In genomic region chr12:74541074-74541473, GRCh38 we compare ENCODE assay signal across 14 cellular contexts. TPM values are rescaled to one million over a fixed set of nuclear protein-coding genes. Genes with fewer than 3 reads are reported as not detected.
DNase-seq lines count a peak whose midpoint lies in the region; ATAC-seq and TF ChIP-seq lines count a peak whose summit lies in the region.
"Had no signal": no experiment of that assay in that cellular context is flagged by ENCODE, and none has a peak within 500 bp of the region (broad histone marks: within the 10 kb centered on the region; RNA-seq: fewer than 3 reads in every experiment).

No MANE protein-coding gene starts in this region.

- BruUV-seq in IMR-90 (replicated peaks; lab: Mats Ljungman, UMichigan): no TSS peak

- H3K36me3 ChIP-seq in BLaER1 treated with 17β-estradiol and CSF1 and Interleukin-3, amounts not matched to agents 10 nM and 100 nM: peaks cover 26 to 48% (median 36%) of the 10 kb centered on the region in 11 experiments; a peak in 21 of 22 replicates
- H3K36me3 ChIP-seq in IMR-90 (ENCODE audit: control insufficient read depth, insufficient read depth, low read length): peaks cover 10% of the 10 kb centered on the region
- peaks cover 0 to 27% (median 0%) of the 10 kb centered on the region in 3 experiments for H3K36me3 ChIP-seq in naive thymus-derived CD4-positive, alpha-beta T cell (ENCODE audit: control insufficient read depth in 2 of 3, insufficient read depth in 3 of 3, low read length in 3 of 3)
- H3K36me3 ChIP-seq: prostate gland had no signal

- no CpG with 5 or more reads among the region's 3 CpGs for WGBS in IMR-90 (ENCODE audit: extremely low coverage in 2 of 2, insufficient read length in 1 of 2), 2 experiments
- 63 to 65% methylated on average over 3 of the region's 3 CpGs for WGBS in lower leg skin, 2 donors

- peak overlapping the region; percentile 100 for H3K27ac Mint-ChIP-seq in central memory CD8-positive, alpha-beta T cell (ENCODE audit: low read depth)
- H3K27ac Mint-ChIP-seq in naive thymus-derived CD4-positive, alpha-beta T cell: peak overlapping the region in 5 of 9 donors; percentile 62 to 100 (median 99)

- peaks cover 36% of the 10 kb centered on the region for H3K36me3 Mint-ChIP-seq in central memory CD8-positive, alpha-beta T cell (ENCODE audit: insufficient read depth)
- H3K36me3 Mint-ChIP-seq in naive thymus-derived CD4-positive, alpha-beta T cell: peaks cover 13 to 46% (median 42%) of the 10 kb centered on the region in 5 donors

- H2AK9ac ChIP-seq in IMR-90 (replicated peaks; ENCODE audit: low read depth, low read length, poor library complexity): no peak overlapping the region

- H3K4me3 ChIP-seq in BLaER1 treated with 17β-estradiol and CSF1 and Interleukin-3, amounts not matched to agents 10 nM and 100 nM: peak overlapping the region in 9 of 10 experiments; percentile 68 to 92 (median 89); a peak in 13 of 20 replicates
- H3K4me3 ChIP-seq in IMR-90 (ENCODE audit: insufficient read depth, low read depth, low read length): no peak overlapping the region
- no peak overlapping the region for H3K4me3 ChIP-seq in naive thymus-derived CD4-positive, alpha-beta T cell (ENCODE audit: low read length)
- no peak overlapping the region for H3K4me3 ChIP-seq in lower leg skin (ENCODE audit: low read depth, poor library complexity, severe bottlenecking)

- TF ChIP-seq POLR2A in IMR-90 (IDR thresholded peaks at IDR 0.05; ENCODE audit: low read depth, low read length): no peak
- no peak for TF ChIP-seq POLR2A in lower leg skin (IDR thresholded peaks at IDR 0.05)

- H4K20me1 ChIP-seq in BLaER1 treated with 17β-estradiol and CSF1 and Interleukin-3, amounts not matched to agents 10 nM and 100 nM: peaks cover 33 to 66% (median 55%) of the 10 kb centered on the region in 11 experiments
- peaks cover 28% of the 10 kb centered on the region for H4K20me1 ChIP-seq in IMR-90 (ENCODE audit: insufficient read depth, low read length)

- peaks cover 11% of the 10 kb centered on the region for H3K9me1 ChIP-seq in IMR-90 (ENCODE audit: insufficient read depth, low read length)

- peak overlapping the region; percentile 80 to 99 (median 95) for H3K4me2 ChIP-seq in BLaER1 treated with 17β-estradiol and CSF1 and Interleukin-3, amounts not matched to agents 10 nM and 100 nM
- peak overlapping the region; percentile 94 for H3K4me2 ChIP-seq in IMR-90 (ENCODE audit: low read depth, low read length)

- no peak for DNase-seq in IMR-90
- DNase-seq in central memory CD8-positive, alpha-beta T cell (ENCODE audit: low spot score in 2 of 2): no peak
- no peak for DNase-seq in naive thymus-derived CD4-positive, alpha-beta T cell
- DNase-seq in NCI-H1436 treated with DMSO at 0.1 percent for 48 hours (lab: John Stamatoyannopoulos, UW): no peak
- DNase-seq in lower leg skin (ENCODE audit: low spot score in 2 of 2): no peak
- no peak for DNase-seq in NOMO-1 treated with DMSO at 0.1 percent for 48 hours (lab: John Stamatoyannopoulos, UW; ENCODE audit: unreplicated experiment)
- DNase-seq: NCI-H2171 treated with DMSO at 0.1 percent for 48 hours, Right ventricle myocardium superior had no signal

- intact Hi-C loops in IMR-90 (cut with micrococcal nuclease): no loop called here
- intact Hi-C loops in naive thymus-derived CD4-positive, alpha-beta T cell (cut with micrococcal nuclease): loop anchor here in 1 of 2 donors (2.0 kb wide), 1 partner anchor 1808 kb away; the partner anchor contains the start of gene BBS10
- intact Hi-C loops in lower leg skin (cut with DNase I; ENCODE audit: low total_unique reads): no loop called here

- no peak overlapping the region for H2BK15ac ChIP-seq in IMR-90 (ENCODE audit: low read depth, low read length)

- H3K4me1 Mint-ChIP-seq in central memory CD8-positive, alpha-beta T cell: peaks cover 64% of the 10 kb centered on the region
- peaks cover 39 to 76% (median 64%) of the 10 kb centered on the region in 7 donors for H3K4me1 Mint-ChIP-seq in naive thymus-derived CD4-positive, alpha-beta T cell

- peak overlapping the region in 2 of 11 experiments; percentile 4 to 63; a peak in 1 of 22 replicates for H3K9ac ChIP-seq in BLaER1 treated with 17β-estradiol and CSF1 and Interleukin-3, amounts not matched to agents 10 nM and 100 nM
- H3K9ac ChIP-seq in IMR-90 (ENCODE audit: low read depth, low read length): no peak overlapping the region

- H2AK5ac ChIP-seq in IMR-90 (ENCODE audit: low read depth, low read length): no peak overlapping the region

- H3K79me1 ChIP-seq in IMR-90 (ENCODE audit: low read depth in 1 of 2, low read length in 2 of 2): peaks cover 3 to 34% of the 10 kb centered on the region in 2 experiments; a peak in 3 of 4 replicates

- H4K8ac ChIP-seq in IMR-90 (ENCODE audit: low read depth in 2 of 2, low read length in 2 of 2): no peak overlapping the region

- H2BK5ac ChIP-seq in IMR-90 (ENCODE audit: low read depth, low read length, poor library complexity, severe bottlenecking): no peak overlapping the region

- in situ Hi-C loops in IMR-90 (cut with MboI; ENCODE audit: low sequenced_read_pairs): no loop called here

- no peak overlapping the region for H4K5ac ChIP-seq in IMR-90 (ENCODE audit: low read depth, low read length)

- peaks cover 30 to 49% (median 33%) of the 10 kb centered on the region in 10 experiments for H3K4me1 ChIP-seq in BLaER1 treated with 17β-estradiol and CSF1 and Interleukin-3, amounts not matched to agents 10 nM and 100 nM
- peaks cover 12% of the 10 kb centered on the region for H3K4me1 ChIP-seq in IMR-90 (ENCODE audit: control insufficient read depth, insufficient read depth, low read length)
- peaks cover 27 to 32% of the 10 kb centered on the region in 2 donors for H3K4me1 ChIP-seq in naive thymus-derived CD4-positive, alpha-beta T cell (ENCODE audit: control insufficient read depth in 2 of 2, insufficient read depth in 2 of 2, low read length in 2 of 2)

- no peak overlapping the region for H2BK120ac ChIP-seq in IMR-90 (ENCODE audit: low read depth, low read length)

- H3K9me3 Mint-ChIP-seq in central memory CD8-positive, alpha-beta T cell: no peaks in the 10 kb centered on the region
- peaks cover 0 to 24% (median 2%) of the 10 kb centered on the region in 11 donors for H3K9me3 Mint-ChIP-seq in naive thymus-derived CD4-positive, alpha-beta T cell

- H3K4ac ChIP-seq in IMR-90 (ENCODE audit: low read depth, low read length): no peak overlapping the region

- no peak overlapping the region; a peak in 1 of 22 replicates for H3K27ac ChIP-seq in BLaER1 treated with 17β-estradiol and CSF1 and Interleukin-3, amounts not matched to agents 10 nM and 100 nM
- no peak overlapping the region for H3K27ac ChIP-seq in IMR-90 (ENCODE audit: insufficient read depth, low read length)
- peak overlapping the region; percentile 94 for H3K27ac ChIP-seq in naive thymus-derived CD4-positive, alpha-beta T cell (ENCODE audit: low read depth, low read length)
- H3K27ac ChIP-seq: ascending aorta, esophagus muscularis mucosa, prostate gland, vagina had no signal

- ATAC-seq in IMR-90 (ENCODE audit: low read depth): no peak
- ATAC-seq in central memory CD8-positive, alpha-beta T cell (replicated peaks; ENCODE audit: extremely low read depth, poor library complexity, severe bottlenecking): no peak
- no peak for ATAC-seq in naive thymus-derived CD4-positive, alpha-beta T cell
- no peak for ATAC-seq in HG03439 (IDR thresholded peaks at IDR 0.05; ENCODE audit: unreplicated experiment)

- no peak for TF ChIP-seq RAD21 in IMR-90 (IDR thresholded peaks at IDR 0.05; ENCODE audit: low read length)

- dilution Hi-C loops in IMR-90 (cut with HindIII; ENCODE audit: low sequenced_read_pairs, unreplicated experiment): no loop called here

- no peaks in the 10 kb centered on the region for H3K27me3 Mint-ChIP-seq in central memory CD8-positive, alpha-beta T cell
- H3K27me3 Mint-ChIP-seq in naive thymus-derived CD4-positive, alpha-beta T cell: no peaks in the 10 kb centered on the region

- H3K14ac ChIP-seq in IMR-90 (replicated peaks; ENCODE audit: low read depth, low read length): no peak overlapping the region

- CTCF ChIA-PET in IMR-90 (lab: Yijun Ruan, JAX): no interaction called here
- CTCF ChIA-PET in naive thymus-derived CD4-positive, alpha-beta T cell (lab: Charles Lee): no interaction called here

- no peak overlapping the region for H3K56ac ChIP-seq in IMR-90 (ENCODE audit: extremely low read depth, insufficient read depth, low read length)

- TF ChIP-seq CTCF in IMR-90 (conservative IDR thresholded peaks at IDR 0.05; ENCODE audit: low read depth, low read length): no peak
- no peak for TF ChIP-seq CTCF in lower leg skin (IDR thresholded peaks at IDR 0.05)

- H3K18ac ChIP-seq in IMR-90 (ENCODE audit: low read depth, low read length): no peak overlapping the region

- H3K23ac ChIP-seq in IMR-90 (ENCODE audit: low read depth, low read length): no peak overlapping the region

- POLR2A ChIA-PET in IMR-90 (lab: Charles Lee; ENCODE audit: unreplicated experiment): no interaction called here
- POLR2A ChIA-PET in naive thymus-derived CD4-positive, alpha-beta T cell (lab: Charles Lee): no interaction called here

- H2BK20ac ChIP-seq in IMR-90 (ENCODE audit: low read depth, low read length): no peak overlapping the region

- peak overlapping the region; percentile 96 for H3K4me3 Mint-ChIP-seq in central memory CD8-positive, alpha-beta T cell
- H3K4me3 Mint-ChIP-seq in naive thymus-derived CD4-positive, alpha-beta T cell: peak overlapping the region in 8 of 10 donors; percentile 87 to 99 (median 97)

- H2AFZ ChIP-seq in IMR-90 (replicated peaks; ENCODE audit: low read length, poor library complexity): no peak overlapping the region

- no peak overlapping the region for H4K91ac ChIP-seq in IMR-90 (ENCODE audit: insufficient read depth, low read depth, low read length)

- no peaks in the 10 kb centered on the region for H3K27me3 ChIP-seq in BLaER1 treated with 17β-estradiol and CSF1 and Interleukin-3, amounts not matched to agents 10 nM and 100 nM
- H3K27me3 ChIP-seq in IMR-90 (ENCODE audit: control insufficient read depth, insufficient read depth, low read length): no peaks in the 10 kb centered on the region
- H3K27me3 ChIP-seq in naive thymus-derived CD4-positive, alpha-beta T cell (ENCODE audit: control insufficient read depth in 2 of 2, insufficient read depth in 2 of 2, low read length in 2 of 2): no peaks in the 10 kb centered on the region
- H3K27me3 ChIP-seq: ascending aorta, esophagus muscularis mucosa, vagina had no signal

- H3K9me3 ChIP-seq in BLaER1 treated with 17β-estradiol and CSF1 and Interleukin-3, amounts not matched to agents 10 nM and 100 nM (replicated peaks in 1 of 11): peaks cover 0 to 27% (median 5%) of the 10 kb centered on the region in 11 experiments; a peak in 8 of 22 replicates
- H3K9me3 ChIP-seq in IMR-90 (ENCODE audit: control insufficient read depth, insufficient read depth, low read length): no peaks in the 10 kb centered on the region
- H3K9me3 ChIP-seq in naive thymus-derived CD4-positive, alpha-beta T cell (ENCODE audit: control insufficient read depth in 2 of 3, low read length in 3 of 3): no peaks in the 10 kb centered on the region
- H3K9me3 ChIP-seq: ascending aorta, esophagus muscularis mucosa, prostate gland, vagina had no signal

RNA-seq across cellular contexts. Expression of gene ATXN7L3B, which starts 3.4 kb away (rescaled TPM):
- total RNA-seq in IMR-90 (2012; rRNA removed) (21.7 and 28.1 TPM in 2 replicates), lower leg skin (10 to 100 TPM; 20.9 to 25.1 (median 23.4) TPM)
- polyA plus RNA-seq in IMR-90 (2012; rRNA removed): 10.9 and 12.9 TPM in 2 replicates
- polyA plus RNA-seq in IMR-90 (2012; cell fraction: cytosol; rRNA removed): 5.0 and 5.4 TPM in 2 replicates
- polyA plus RNA-seq in IMR-90 (2012; cell fraction: nucleus; rRNA removed; ENCODE audit: low replicate concordance): 2.7 and 12.5 TPM in 2 replicates
- total RNA-seq in naive thymus-derived CD4-positive, alpha-beta T cell: 10 to 100 TPM; 25.6 to 51.6 (median 46.9) TPM
- polyA plus RNA-seq in naive thymus-derived CD4-positive, alpha-beta T cell: 10 to 100 TPM; 43.9 to 50.0 TPM

Comparison
In these comparisons a context has a peak if more than half of its experiments do, and no peak if none do; other contexts are left out.
1. H3K4me3 ChIP-seq: peak in BLaER1 treated with 17β-estradiol and CSF1 and Interleukin-3, amounts not matched to agents 10 nM and 100 nM (9 of 10); none in IMR-90 (single experiment), naive thymus-derived CD4-positive, alpha-beta T cell (single experiment) and lower leg skin (single experiment).